In the genomic region with DNA sequence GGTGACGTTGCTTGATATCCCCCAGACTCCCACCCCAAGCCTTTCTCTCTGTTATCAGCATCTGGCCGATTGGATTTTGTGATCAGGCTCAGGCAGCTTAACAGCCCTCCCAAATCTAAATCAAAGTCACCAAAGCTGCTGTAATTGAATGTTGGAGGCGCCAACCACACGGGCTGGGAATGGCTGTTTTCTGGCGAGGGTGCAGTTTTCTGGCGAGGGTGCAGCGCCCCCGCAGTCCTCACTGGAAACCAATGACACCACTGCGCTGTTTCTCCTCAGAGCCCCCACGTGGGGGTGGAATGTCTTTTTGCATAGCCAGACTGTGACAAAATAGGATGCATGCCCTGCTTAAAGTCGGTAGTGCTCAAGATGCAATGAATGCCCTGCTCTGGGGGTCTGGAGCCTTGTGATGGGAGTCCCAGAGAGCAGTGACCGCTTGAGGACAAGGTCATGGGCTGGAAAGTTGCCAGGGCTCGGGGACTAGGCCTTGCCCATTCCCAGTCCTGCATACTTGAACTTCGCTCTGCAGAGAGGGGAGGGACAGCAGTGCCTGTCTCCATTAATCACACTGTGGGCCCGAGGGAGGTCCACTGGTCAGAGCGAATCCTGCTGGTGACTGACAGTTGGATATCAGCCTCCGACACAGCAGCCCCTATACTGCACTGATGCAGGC, we compare ENCODE assay signal across 1 cellular context.
TF ChIP-seq lines count a peak whose summit lies in the region.

No MANE protein-coding gene starts in this region.

TF ChIP-seq in HepG2, 621 proteins besides CTCF, POLR2A, EP300 and RAD21 (continued from another document and continues in another):
- TF ChIP-seq, protein P1, sequence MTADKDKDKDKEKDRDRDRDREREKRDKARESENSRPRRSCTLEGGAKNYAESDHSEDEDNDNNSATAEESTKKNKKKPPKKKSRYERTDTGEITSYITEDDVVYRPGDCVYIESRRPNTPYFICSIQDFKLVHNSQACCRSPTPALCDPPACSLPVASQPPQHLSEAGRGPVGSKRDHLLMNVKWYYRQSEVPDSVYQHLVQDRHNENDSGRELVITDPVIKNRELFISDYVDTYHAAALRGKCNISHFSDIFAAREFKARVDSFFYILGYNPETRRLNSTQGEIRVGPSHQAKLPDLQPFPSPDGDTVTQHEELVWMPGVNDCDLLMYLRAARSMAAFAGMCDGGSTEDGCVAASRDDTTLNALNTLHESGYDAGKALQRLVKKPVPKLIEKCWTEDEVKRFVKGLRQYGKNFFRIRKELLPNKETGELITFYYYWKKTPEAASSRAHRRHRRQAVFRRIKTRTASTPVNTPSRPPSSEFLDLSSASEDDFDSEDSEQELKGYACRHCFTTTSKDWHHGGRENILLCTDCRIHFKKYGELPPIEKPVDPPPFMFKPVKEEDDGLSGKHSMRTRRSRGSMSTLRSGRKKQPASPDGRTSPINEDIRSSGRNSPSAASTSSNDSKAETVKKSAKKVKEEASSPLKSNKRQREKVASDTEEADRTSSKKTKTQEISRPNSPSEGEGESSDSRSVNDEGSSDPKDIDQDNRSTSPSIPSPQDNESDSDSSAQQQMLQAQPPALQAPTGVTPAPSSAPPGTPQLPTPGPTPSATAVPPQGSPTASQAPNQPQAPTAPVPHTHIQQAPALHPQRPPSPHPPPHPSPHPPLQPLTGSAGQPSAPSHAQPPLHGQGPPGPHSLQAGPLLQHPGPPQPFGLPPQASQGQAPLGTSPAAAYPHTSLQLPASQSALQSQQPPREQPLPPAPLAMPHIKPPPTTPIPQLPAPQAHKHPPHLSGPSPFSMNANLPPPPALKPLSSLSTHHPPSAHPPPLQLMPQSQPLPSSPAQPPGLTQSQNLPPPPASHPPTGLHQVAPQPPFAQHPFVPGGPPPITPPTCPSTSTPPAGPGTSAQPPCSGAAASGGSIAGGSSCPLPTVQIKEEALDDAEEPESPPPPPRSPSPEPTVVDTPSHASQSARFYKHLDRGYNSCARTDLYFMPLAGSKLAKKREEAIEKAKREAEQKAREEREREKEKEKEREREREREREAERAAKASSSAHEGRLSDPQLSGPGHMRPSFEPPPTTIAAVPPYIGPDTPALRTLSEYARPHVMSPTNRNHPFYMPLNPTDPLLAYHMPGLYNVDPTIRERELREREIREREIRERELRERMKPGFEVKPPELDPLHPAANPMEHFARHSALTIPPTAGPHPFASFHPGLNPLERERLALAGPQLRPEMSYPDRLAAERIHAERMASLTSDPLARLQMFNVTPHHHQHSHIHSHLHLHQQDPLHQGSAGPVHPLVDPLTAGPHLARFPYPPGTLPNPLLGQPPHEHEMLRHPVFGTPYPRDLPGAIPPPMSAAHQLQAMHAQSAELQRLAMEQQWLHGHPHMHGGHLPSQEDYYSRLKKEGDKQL (CRISPR knock-in tag; IDR thresholded peaks at IDR 0.05; ENCODE audit: low read depth): no peak
- TF ChIP-seq ZNF564 (CRISPR knock-in tag; IDR thresholded peaks at IDR 0.05) (no peak), CREM (IDR thresholded peaks at IDR 0.05) (no peak), CREM (CRISPR knock-in tag; IDR thresholded peaks at IDR 0.05) (no peak), CHCHD3 (CRISPR knock-in tag; IDR thresholded peaks at IDR 0.05) (no peak), ZNF230 (CRISPR knock-in tag; IDR thresholded peaks at IDR 0.05) (no peak), ELF4 (CRISPR knock-in tag; IDR thresholded peaks at IDR 0.05; ENCODE audit: borderline replicate concordance) (no peak), IKZF1 (IDR thresholded peaks at IDR 0.05) (no peak), ZNF547 (CRISPR knock-in tag; IDR thresholded peaks at IDR 0.05) (no peak), REXO4 (CRISPR knock-in tag; IDR thresholded peaks at IDR 0.05; ENCODE audit: borderline replicate concordance) (no peak), SMAD3 (CRISPR knock-in tag; IDR thresholded peaks at IDR 0.05) (0 out of 2 replicates have a peak, but pooled peaks have one; percentile 29), TBX3 (IDR thresholded peaks at IDR 0.05; ENCODE audit: borderline replicate concordance) (no peak), RFX5 (IDR thresholded peaks at IDR 0.05; ENCODE audit: low read depth, low read length) (no peak), ZFP36L1 (CRISPR knock-in tag; IDR thresholded peaks at IDR 0.05) (no peak), GTF3A (CRISPR knock-in tag; conservative IDR thresholded peaks at IDR 0.05) (no peak), ZNF501 (CRISPR knock-in tag; IDR thresholded peaks at IDR 0.05) (no peak), ZNF7 (CRISPR knock-in tag; IDR thresholded peaks at IDR 0.05) (no peak), ZSCAN21 (CRISPR knock-in tag; IDR thresholded peaks at IDR 0.05; ENCODE audit: borderline replicate concordance) (no peak), ZNF652 (CRISPR knock-in tag; IDR thresholded peaks at IDR 0.05; ENCODE audit: borderline replicate concordance, low read depth) (no peak), HOXA7 (CRISPR knock-in tag; IDR thresholded peaks at IDR 0.05) (no peak), JUN (CRISPR knock-in tag; IDR thresholded peaks at IDR 0.05) (no peak), HMGA1 (CRISPR knock-in tag; conservative IDR thresholded peaks at IDR 0.05) (no peak), ZNF24 (IDR thresholded peaks at IDR 0.05) (no peak), PHF20 (CRISPR knock-in tag; IDR thresholded peaks at IDR 0.05) (no peak), KAT2B (IDR thresholded peaks at IDR 0.05; ENCODE audit: borderline replicate concordance, low read depth, low read length) (no peak), PCBP1 (IDR thresholded peaks at IDR 0.05; ENCODE audit: borderline replicate concordance, low read depth, low read length) (no peak), GATA4 (IDR thresholded peaks at IDR 0.05; ENCODE audit: borderline replicate concordance, low read depth) (no peak), SMC3 (IDR thresholded peaks at IDR 0.05; ENCODE audit: low read length) (no peak), HHEX (CRISPR knock-in tag; IDR thresholded peaks at IDR 0.05) (no peak), MTF1 (CRISPR knock-in tag; IDR thresholded peaks at IDR 0.05) (no peak), SMYD3 (CRISPR knock-in tag; IDR thresholded peaks at IDR 0.05) (no peak), ZNF205 (CRISPR knock-in tag; IDR thresholded peaks at IDR 0.05) (no peak), ZNF33B (CRISPR knock-in tag; IDR thresholded peaks at IDR 0.05) (no peak), SMAD9 (CRISPR knock-in tag; IDR thresholded peaks at IDR 0.05) (no peak), ZNF549 (CRISPR knock-in tag; IDR thresholded peaks at IDR 0.05) (no peak), ZNF317 (CRISPR knock-in tag; IDR thresholded peaks at IDR 0.05) (no peak), TGIF2 (CRISPR knock-in tag; IDR thresholded peaks at IDR 0.05) (no peak)
- TF ChIP-seq, protein P2, sequence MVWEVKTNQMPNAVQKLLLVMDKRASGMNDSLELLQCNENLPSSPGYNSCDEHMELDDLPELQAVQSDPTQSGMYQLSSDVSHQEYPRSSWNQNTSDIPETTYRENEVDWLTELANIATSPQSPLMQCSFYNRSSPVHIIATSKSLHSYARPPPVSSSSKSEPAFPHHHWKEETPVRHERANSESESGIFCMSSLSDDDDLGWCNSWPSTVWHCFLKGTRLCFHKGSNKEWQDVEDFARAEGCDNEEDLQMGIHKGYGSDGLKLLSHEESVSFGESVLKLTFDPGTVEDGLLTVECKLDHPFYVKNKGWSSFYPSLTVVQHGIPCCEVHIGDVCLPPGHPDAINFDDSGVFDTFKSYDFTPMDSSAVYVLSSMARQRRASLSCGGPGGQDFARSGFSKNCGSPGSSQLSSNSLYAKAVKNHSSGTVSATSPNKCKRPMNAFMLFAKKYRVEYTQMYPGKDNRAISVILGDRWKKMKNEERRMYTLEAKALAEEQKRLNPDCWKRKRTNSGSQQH (CRISPR knock-in tag; IDR thresholded peaks at IDR 0.05; ENCODE audit: low read depth): 0 out of 2 replicates have a peak, but pooled peaks have one; percentile 16
- TF ChIP-seq, protein P3, sequence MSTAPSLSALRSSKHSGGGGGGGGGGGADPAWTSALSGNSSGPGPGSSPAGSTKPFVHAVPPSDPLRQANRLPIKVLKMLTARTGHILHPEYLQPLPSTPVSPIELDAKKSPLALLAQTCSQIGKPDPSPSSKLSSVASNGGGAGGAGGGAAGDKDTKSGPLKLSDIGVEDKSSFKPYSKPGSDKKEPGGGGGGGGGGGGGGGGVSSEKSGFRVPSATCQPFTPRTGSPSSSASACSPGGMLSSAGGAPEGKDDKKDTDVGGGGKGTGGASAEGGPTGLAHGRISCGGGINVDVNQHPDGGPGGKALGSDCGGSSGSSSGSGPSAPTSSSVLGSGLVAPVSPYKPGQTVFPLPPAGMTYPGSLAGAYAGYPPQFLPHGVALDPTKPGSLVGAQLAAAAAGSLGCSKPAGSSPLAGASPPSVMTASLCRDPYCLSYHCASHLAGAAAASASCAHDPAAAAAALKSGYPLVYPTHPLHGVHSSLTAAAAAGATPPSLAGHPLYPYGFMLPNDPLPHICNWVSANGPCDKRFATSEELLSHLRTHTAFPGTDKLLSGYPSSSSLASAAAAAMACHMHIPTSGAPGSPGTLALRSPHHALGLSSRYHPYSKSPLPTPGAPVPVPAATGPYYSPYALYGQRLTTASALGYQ (CRISPR knock-in tag; IDR thresholded peaks at IDR 0.05): no peak
- TF ChIP-seq, protein P4, sequence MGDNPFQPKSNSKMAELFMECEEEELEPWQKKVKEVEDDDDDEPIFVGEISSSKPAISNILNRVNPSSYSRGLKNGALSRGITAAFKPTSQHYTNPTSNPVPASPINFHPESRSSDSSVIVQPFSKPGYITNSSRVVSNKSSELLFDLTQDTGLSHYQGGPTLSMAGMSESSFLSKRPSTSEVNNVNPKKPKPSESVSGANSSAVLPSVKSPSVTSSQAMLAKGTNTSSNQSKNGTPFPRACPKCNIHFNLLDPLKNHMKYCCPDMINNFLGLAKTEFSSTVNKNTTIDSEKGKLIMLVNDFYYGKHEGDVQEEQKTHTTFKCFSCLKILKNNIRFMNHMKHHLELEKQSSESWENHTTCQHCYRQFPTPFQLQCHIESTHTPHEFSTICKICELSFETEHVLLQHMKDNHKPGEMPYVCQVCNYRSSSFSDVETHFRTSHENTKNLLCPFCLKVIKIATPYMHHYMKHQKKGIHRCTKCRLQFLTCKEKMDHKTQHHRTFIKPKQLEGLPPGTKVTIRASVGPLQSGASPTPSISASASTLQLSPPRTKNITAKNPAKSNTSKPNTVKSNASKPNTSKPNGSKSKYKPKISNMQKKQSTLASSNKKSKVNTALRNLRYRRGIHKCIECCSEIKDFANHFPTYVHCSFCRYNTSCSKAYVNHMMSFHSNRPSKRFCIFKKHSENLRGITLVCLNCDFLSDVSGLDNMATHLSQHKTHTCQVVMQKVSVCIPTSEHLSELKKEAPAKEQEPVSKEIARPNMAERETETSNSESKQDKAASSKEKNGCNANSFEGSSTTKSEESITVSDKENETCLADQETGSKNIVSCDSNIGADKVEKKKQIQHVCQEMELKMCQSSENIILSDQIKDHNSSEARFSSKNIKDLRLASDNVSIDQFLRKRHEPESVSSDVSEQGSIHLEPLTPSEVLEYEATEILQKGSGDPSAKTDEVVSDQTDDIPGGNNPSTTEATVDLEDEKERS (CRISPR knock-in tag; IDR thresholded peaks at IDR 0.05): no peak
- TF ChIP-seq, protein P5, sequence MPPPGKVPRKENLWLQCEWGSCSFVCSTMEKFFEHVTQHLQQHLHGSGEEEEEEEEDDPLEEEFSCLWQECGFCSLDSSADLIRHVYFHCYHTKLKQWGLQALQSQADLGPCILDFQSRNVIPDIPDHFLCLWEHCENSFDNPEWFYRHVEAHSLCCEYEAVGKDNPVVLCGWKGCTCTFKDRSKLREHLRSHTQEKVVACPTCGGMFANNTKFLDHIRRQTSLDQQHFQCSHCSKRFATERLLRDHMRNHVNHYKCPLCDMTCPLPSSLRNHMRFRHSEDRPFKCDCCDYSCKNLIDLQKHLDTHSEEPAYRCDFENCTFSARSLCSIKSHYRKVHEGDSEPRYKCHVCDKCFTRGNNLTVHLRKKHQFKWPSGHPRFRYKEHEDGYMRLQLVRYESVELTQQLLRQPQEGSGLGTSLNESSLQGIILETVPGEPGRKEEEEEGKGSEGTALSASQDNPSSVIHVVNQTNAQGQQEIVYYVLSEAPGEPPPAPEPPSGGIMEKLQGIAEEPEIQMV (CRISPR knock-in tag; IDR thresholded peaks at IDR 0.05; ENCODE audit: low read depth): no peak; the same call in 1 of the 2 replicates
- TF ChIP-seq, protein P6, sequence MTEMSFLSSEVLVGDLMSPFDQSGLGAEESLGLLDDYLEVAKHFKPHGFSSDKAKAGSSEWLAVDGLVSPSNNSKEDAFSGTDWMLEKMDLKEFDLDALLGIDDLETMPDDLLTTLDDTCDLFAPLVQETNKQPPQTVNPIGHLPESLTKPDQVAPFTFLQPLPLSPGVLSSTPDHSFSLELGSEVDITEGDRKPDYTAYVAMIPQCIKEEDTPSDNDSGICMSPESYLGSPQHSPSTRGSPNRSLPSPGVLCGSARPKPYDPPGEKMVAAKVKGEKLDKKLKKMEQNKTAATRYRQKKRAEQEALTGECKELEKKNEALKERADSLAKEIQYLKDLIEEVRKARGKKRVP (CRISPR knock-in tag; IDR thresholded peaks at IDR 0.05): no peak
- TF ChIP-seq, protein P7, sequence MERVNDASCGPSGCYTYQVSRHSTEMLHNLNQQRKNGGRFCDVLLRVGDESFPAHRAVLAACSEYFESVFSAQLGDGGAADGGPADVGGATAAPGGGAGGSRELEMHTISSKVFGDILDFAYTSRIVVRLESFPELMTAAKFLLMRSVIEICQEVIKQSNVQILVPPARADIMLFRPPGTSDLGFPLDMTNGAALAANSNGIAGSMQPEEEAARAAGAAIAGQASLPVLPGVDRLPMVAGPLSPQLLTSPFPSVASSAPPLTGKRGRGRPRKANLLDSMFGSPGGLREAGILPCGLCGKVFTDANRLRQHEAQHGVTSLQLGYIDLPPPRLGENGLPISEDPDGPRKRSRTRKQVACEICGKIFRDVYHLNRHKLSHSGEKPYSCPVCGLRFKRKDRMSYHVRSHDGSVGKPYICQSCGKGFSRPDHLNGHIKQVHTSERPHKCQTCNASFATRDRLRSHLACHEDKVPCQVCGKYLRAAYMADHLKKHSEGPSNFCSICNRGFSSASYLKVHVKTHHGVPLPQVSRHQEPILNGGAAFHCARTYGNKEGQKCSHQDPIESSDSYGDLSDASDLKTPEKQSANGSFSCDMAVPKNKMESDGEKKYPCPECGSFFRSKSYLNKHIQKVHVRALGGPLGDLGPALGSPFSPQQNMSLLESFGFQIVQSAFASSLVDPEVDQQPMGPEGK (CRISPR knock-in tag; IDR thresholded peaks at IDR 0.05): peak; percentile 78
- TF ChIP-seq, protein P8, sequence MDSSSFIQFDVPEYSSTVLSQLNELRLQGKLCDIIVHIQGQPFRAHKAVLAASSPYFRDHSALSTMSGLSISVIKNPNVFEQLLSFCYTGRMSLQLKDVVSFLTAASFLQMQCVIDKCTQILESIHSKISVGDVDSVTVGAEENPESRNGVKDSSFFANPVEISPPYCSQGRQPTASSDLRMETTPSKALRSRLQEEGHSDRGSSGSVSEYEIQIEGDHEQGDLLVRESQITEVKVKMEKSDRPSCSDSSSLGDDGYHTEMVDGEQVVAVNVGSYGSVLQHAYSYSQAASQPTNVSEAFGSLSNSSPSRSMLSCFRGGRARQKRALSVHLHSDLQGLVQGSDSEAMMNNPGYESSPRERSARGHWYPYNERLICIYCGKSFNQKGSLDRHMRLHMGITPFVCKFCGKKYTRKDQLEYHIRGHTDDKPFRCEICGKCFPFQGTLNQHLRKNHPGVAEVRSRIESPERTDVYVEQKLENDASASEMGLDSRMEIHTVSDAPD (CRISPR knock-in tag; IDR thresholded peaks at IDR 0.05): no peak
